Comparison of ENCODE assay signal across 8 cellular contexts in the genomic region with DNA sequence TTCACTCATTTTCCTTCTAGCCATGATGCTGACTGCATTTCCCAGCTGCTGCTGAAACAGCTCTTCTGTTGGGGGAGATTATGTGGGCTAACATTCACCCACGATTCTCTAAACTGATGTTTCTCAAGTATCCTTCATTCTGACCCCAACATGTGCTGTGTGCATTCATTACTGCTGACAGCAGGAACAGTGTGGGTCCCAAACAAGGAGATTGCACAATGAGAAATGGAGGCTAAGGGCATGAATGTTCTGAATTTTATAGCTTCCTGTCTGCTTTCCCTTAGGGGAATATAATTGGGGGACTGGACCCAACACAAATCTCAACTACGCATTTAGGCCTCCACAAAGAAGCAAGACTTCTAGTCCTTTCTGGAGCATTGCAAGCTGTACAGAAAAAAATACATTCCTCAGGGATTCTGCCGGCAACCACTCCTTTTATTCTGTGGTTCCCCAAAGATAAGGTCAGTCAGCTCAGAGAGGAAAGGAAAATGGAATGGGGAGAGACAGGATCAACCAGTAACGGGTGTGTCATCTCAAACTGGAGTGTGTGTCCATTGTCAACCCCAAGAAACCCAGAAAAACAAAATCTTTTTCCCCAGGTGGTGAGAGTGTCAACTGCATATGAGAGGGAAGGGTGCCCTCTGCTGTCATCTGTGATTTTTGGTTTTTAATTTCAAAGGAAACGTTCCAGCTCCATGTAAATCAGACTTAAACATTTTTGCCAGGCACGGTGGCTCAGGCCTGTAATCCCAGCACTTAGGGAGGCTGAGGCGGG.
A peak's percentile ranks its signal among the peaks of the same experiment; 100 is the strongest.
DNase-seq lines count a peak whose midpoint lies in the region; ATAC-seq, FAIRE-seq and TF ChIP-seq lines count a peak whose summit lies in the region.

No MANE protein-coding gene starts in this region.

- no peak overlapping the region for H3K4me3 Mint-ChIP-seq in activated naive CD4-positive, alpha-beta T cell treated with anti-CD3 and anti-CD28 coated beads, Interleukin-2, amount 10 ng/mL, durations not matched to agents 7 days and 5 days

- H3K27me3 Mint-ChIP-seq in activated naive CD4-positive, alpha-beta T cell treated with anti-CD3 and anti-CD28 coated beads, Interleukin-2, amount 10 ng/mL, durations not matched to agents 7 days and 5 days, result peaks cover 4% of the 10 kb centered on the region

- H3K4me3 ChIP-seq in A549 (no peak overlapping the region), NT2/D1 (ENCODE audit: insufficient read length, low read depth) (no peak overlapping the region)

- H3K9me3 Mint-ChIP-seq in activated naive CD4-positive, alpha-beta T cell treated with anti-CD3 and anti-CD28 coated beads, Interleukin-2, amount 10 ng/mL, durations not matched to agents 7 days and 5 days, result no peaks in the 10 kb centered on the region

- 11% methylated on average over 7 of the region's 7 CpGs for WGBS in A549 (ENCODE audit: missing lambda C conversion rate)

- peak overlapping the region; percentile 81 for H3K27ac Mint-ChIP-seq in activated naive CD4-positive, alpha-beta T cell treated with anti-CD3 and anti-CD28 coated beads, Interleukin-2, amount 10 ng/mL, durations not matched to agents 7 days and 5 days

- H3K27ac ChIP-seq in A549, result peak overlapping the region; percentile 86 to 88

- TF ChIP-seq EP300 in A549 (IDR thresholded peaks at IDR 0.05), result no peak

- TF ChIP-seq CTCF in A549 (IDR thresholded peaks at IDR 0.05) (peak; percentile 72), GM12872 (IDR thresholded peaks at IDR 0.05; ENCODE audit: insufficient read depth, low read depth, low read length) (peak; percentile 43; the same call in 1 of the 3 replicates)

- no peaks in the 10 kb centered on the region for H3K27me3 ChIP-seq in NT2/D1 (ENCODE audit: insufficient read depth, insufficient read length)

- TF ChIP-seq POLR2A in A549 (IDR thresholded peaks at IDR 0.05; ENCODE audit: low read length), result no peak

- no peaks in the 10 kb centered on the region for H3K36me3 ChIP-seq in NT2/D1 (ENCODE audit: insufficient read depth, insufficient read length, low read length)

- H3K36me3 Mint-ChIP-seq in activated naive CD4-positive, alpha-beta T cell treated with anti-CD3 and anti-CD28 coated beads, Interleukin-2, amount 10 ng/mL, durations not matched to agents 7 days and 5 days, result no peaks in the 10 kb centered on the region

- peaks cover 27% of the 10 kb centered on the region for H3K4me1 Mint-ChIP-seq in activated naive CD4-positive, alpha-beta T cell treated with anti-CD3 and anti-CD28 coated beads, Interleukin-2, amount 10 ng/mL, durations not matched to agents 7 days and 5 days

- H3K4me2 ChIP-seq in A549, result peak overlapping the region; percentile 27

- CTCF ChIA-PET in A549 (lab: Yijun Ruan, JAX), result interaction anchor here (0.5 to 7.8 kb wide), 59 partner anchors 10 to 732 kb away, joined by 3 to 110 read pairs (median 4); partner anchors contain the start of gene TMSB4X
- CTCF ChIA-PET in activated naive CD4-positive, alpha-beta T cell treated with anti-CD3 and anti-CD28 coated beads, Interleukin-2, amount 10 ng/mL, durations not matched to agents 7 days and 5 days (lab: Charles Lee), result interaction anchor here (0.7 to 3.8 kb wide), 15 partner anchors 10 to 674 kb away, joined by 3 to 51 read pairs (median 3); no protein-coding TSS in a partner anchor

- H3K9ac ChIP-seq in NT2/D1 (ENCODE audit: insufficient read length, low read depth), result no peak overlapping the region

- POLR2A ChIA-PET in A549 (lab: Yijun Ruan, JAX), result interaction anchor here (0.6 to 1.6 kb wide), 5 partner anchors 264 to 541 kb away, joined by 3 to 13 read pairs (median 5); partner anchors contain the start of gene TMSB4X

- peak; percentile 85 to 93 for ATAC-seq in A549

- DNase-seq in A549 (ENCODE audit: low read depth in 1 of 2, low spot score in 1 of 2), result peak; percentile 48 to 82
- peak; percentile 77 for DNase-seq in HT1080 (ENCODE audit: low read depth)
- DNase-seq in NT2/D1 (ENCODE audit: low read depth, low spot score), result peak; percentile 63
- peak; percentile 57 for DNase-seq in activated naive CD4-positive, alpha-beta T cell treated with anti-CD3 and anti-CD28 coated beads, Interleukin-2, amount 10 ng/mL, durations not matched to agents 7 days and 5 days
- DNase-seq in foreskin melanocyte, result peak; percentile 38
- peak in 31 of 56 donors; percentile 0 to 48 (median 8) for DNase-seq in nucleus accumbens (lab: John Stamatoyannopoulos, UW)
- DNase-seq in NCI-H187 treated with DMSO at 0.1 percent for 48 hours (lab: John Stamatoyannopoulos, UW), result no peak

- FAIRE-seq in A549 (lab: Jason Lieb, UNC), result peak; percentile 93

- no peaks in the 10 kb centered on the region for H3K9me3 ChIP-seq in A549
- H3K9me3 ChIP-seq in NT2/D1 (ENCODE audit: insufficient read depth, low read length), result no peaks in the 10 kb centered on the region

- TF ChIP-seq RAD21 in A549 (conservative IDR thresholded peaks at IDR 0.05 in 1 of 2, IDR thresholded peaks at IDR 0.05 in 1 of 2), result peak; percentile 96 to 98

- H3K4me1 ChIP-seq in A549 (peaks cover 31% of the 10 kb centered on the region), NT2/D1 (ENCODE audit: insufficient read depth, insufficient read length) (no peaks in the 10 kb centered on the region)

TF ChIP-seq in A549, 52 proteins besides CTCF, POLR2A, EP300 and RAD21:
- TF ChIP-seq HOXB13 (CRISPR knock-in tag; IDR thresholded peaks at IDR 0.05; ENCODE audit: low read depth) (peak; percentile 15; the same call in 1 of the 2 replicates), EHF (CRISPR knock-in tag; IDR thresholded peaks at IDR 0.05) (peak; percentile 14; the same call in 1 of the 2 replicates), CEBPB (IDR thresholded peaks at IDR 0.05) (peak; percentile 46 to 80; a peak in 3 of 4 replicates), NR3C1 (IDR thresholded peaks at IDR 0.05) (no peak), BHLHE40 (IDR thresholded peaks at IDR 0.05; ENCODE audit: low read depth, low read length) (no peak), GATA3 (IDR thresholded peaks at IDR 0.05; ENCODE audit: borderline replicate concordance) (peak; percentile 26; the same call in 1 of the 2 replicates), ESRRA (IDR thresholded peaks at IDR 0.05; ENCODE audit: borderline replicate concordance, low read length) (no peak), SREBF2 (IDR thresholded peaks at IDR 0.05) (no peak; the same call in 1 of the 2 replicates), TFCP2L1 (CRISPR knock-in tag; IDR thresholded peaks at IDR 0.05) (no peak), HES2 (IDR thresholded peaks at IDR 0.05) (no peak), E2F6 (IDR thresholded peaks at IDR 0.05; ENCODE audit: borderline replicate concordance, low read depth) (no peak; the same call in 1 of the 2 replicates), CBX8 (IDR thresholded peaks at IDR 0.05) (no peak), CHD4 (IDR thresholded peaks at IDR 0.05; ENCODE audit: borderline replicate concordance) (no peak), MAFK (IDR thresholded peaks at IDR 0.05; ENCODE audit: partially characterized antibody) (no peak), SMC3 (IDR thresholded peaks at IDR 0.05) (peak; percentile 92), RFX5 (IDR thresholded peaks at IDR 0.05) (no peak), NFE2L2 (conservative IDR thresholded peaks at IDR 0.05; ENCODE audit: low read length) (no peak)
- TF ChIP-seq, protein P1, sequence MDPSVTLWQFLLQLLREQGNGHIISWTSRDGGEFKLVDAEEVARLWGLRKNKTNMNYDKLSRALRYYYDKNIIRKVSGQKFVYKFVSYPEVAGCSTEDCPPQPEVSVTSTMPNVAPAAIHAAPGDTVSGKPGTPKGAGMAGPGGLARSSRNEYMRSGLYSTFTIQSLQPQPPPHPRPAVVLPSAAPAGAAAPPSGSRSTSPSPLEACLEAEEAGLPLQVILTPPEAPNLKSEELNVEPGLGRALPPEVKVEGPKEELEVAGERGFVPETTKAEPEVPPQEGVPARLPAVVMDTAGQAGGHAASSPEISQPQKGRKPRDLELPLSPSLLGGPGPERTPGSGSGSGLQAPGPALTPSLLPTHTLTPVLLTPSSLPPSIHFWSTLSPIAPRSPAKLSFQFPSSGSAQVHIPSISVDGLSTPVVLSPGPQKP (IDR thresholded peaks at IDR 0.05; ENCODE audit: low read depth, low read length), result no peak
TF ChIP-seq in A549: peak in this region for 5.
